9 cellular contexts compared by ENCODE assay signal in genomic region chr14:91388551-91388975, GRCh38. TPM values are rescaled to one million over a fixed set of nuclear protein-coding genes. Genes with fewer than 3 reads are reported as not detected.
DNase-seq lines count a peak whose midpoint lies in the region; TF ChIP-seq lines count a peak whose summit lies in the region.
"Had no signal": no experiment of that assay in that cellular context is flagged by ENCODE, and none has a peak within 500 bp of the region (broad histone marks: within the 10 kb centered on the region; RNA-seq: fewer than 3 reads in every experiment).

No MANE protein-coding gene starts in this region.

- TF ChIP-seq POLR2A in transverse colon (IDR thresholded peaks at IDR 0.05): no peak

- H3K4me3 ChIP-seq in transverse colon: no peak overlapping the region

- no peaks in the 10 kb centered on the region for H3K27me3 ChIP-seq in transverse colon

- intact Hi-C loops in transverse colon (cut with DNase I; ENCODE audit: low total_unique reads): no loop called here

- TF ChIP-seq CTCF in transverse colon (IDR thresholded peaks at IDR 0.05): no peak

- no peaks in the 10 kb centered on the region for H3K9me3 ChIP-seq in transverse colon

- DNase-seq in stimulated activated CD4-positive, alpha-beta T cell treated with anti-CD3 and anti-CD28 coated beads, Interleukin-1b, Interleukin-23, amount 100 ng/mL, for 48 hours: peak; percentile 57
- no peak for DNase-seq in stimulated activated CD4-positive, alpha-beta T cell treated with anti-CD3 and anti-CD28 coated beads, Interleukin-12 subunit alpha, Interleukin-12 subunit beta, amount 100 ng/mL, for 4 hours
- DNase-seq in NCI-H524 treated with DMSO at 0.1 percent for 48 hours (lab: John Stamatoyannopoulos, UW): peak; percentile 78
- peak; percentile 50 for DNase-seq in effector CD4-positive, alpha-beta T cell
- DNase-seq in transverse colon: peak; percentile 55
- no peak for DNase-seq in ureter (ENCODE audit: low spot score)
- DNase-seq in NCI-H510A (lab: John Stamatoyannopoulos, UW): no peak
- DNase-seq in putamen (ENCODE audit: low spot score): no peak
- DNase-seq: DND-41 had no signal

- 66% methylated on average over 13 of the region's 13 CpGs; no CpG with 5 or more reads in 1 of the 2 donors for WGBS in transverse colon (ENCODE audit: low coverage in 1 of 2), 2 donors

- in situ Hi-C loops in transverse colon (cut with MboI; ENCODE audit: low pct_ligation_motif_present in 1 of 4, low pct_unique_long_range_greater_than_20kb in 1 of 4, low sequenced_read_pairs in 3 of 4): no loop called here

- peaks cover 0 to 40% (median 11%) of the 10 kb centered on the region in 4 donors for H3K4me1 ChIP-seq in transverse colon

- no peaks in the 10 kb centered on the region for H3K36me3 ChIP-seq in transverse colon

- H3K27ac ChIP-seq in transverse colon: peak overlapping the region; percentile 54 to 77 (median 74)

- TF ChIP-seq EP300 in transverse colon (IDR thresholded peaks at IDR 0.05; ENCODE audit: low read depth): no peak

RNA-seq across cellular contexts. Expression of gene CCDC88C, which starts 29.1 kb away (rescaled TPM):
- total RNA-seq in transverse colon (100 to 1,000 TPM in 1 of 4 donors, 10 to 100 TPM in 3; 29.5 to 171 (median 60.3) TPM), ureter (49.0 TPM)

Comparison
In these comparisons a context has a peak if more than half of its experiments do, and no peak if none do; other contexts are left out.
1. DNase-seq: peak in stimulated activated CD4-positive, alpha-beta T cell treated with anti-CD3 and anti-CD28 coated beads, Interleukin-1b, Interleukin-23, amount 100 ng/mL, for 48 hours (single experiment), NCI-H524 treated with DMSO at 0.1 percent for 48 hours (single experiment), effector CD4-positive, alpha-beta T cell (single experiment) and transverse colon (single experiment); none in stimulated activated CD4-positive, alpha-beta T cell treated with anti-CD3 and anti-CD28 coated beads, Interleukin-12 subunit alpha, Interleukin-12 subunit beta, amount 100 ng/mL, for 4 hours (single experiment), ureter (single experiment), NCI-H510A (single experiment) and putamen (single experiment).